ENCODE assay signal across 10 cellular contexts in genomic region chr20:1827974-1828785, GRCh38.
DNase-seq lines count a peak whose midpoint lies in the region; ATAC-seq, FAIRE-seq and TF ChIP-seq lines count a peak whose summit lies in the region.
"Had no signal": no experiment of that assay in that cellular context is flagged by ENCODE, and none has a peak within 500 bp of the region (broad histone marks: within the 10 kb centered on the region; RNA-seq: fewer than 3 reads in every experiment).

No MANE protein-coding gene starts in this region.

- no peak for ATAC-seq in HG02852 (IDR thresholded peaks at IDR 0.05; ENCODE audit: unreplicated experiment)
- ATAC-seq in HG02571 (IDR thresholded peaks at IDR 0.05; ENCODE audit: unreplicated experiment), result no peak
- ATAC-seq in GM19328 (IDR thresholded peaks at IDR 0.05; ENCODE audit: unreplicated experiment), result no peak
- no peak for ATAC-seq in activated naive CD4-positive, alpha-beta T cell treated with anti-CD3 and anti-CD28 coated beads, Interleukin-2, amount 50 U/mL, for 72 hours

- no peaks in the 10 kb centered on the region for H3K36me3 ChIP-seq in kidney epithelial cell (ENCODE audit: control insufficient read depth, insufficient read depth, low read length)
- no peaks in the 10 kb centered on the region for H3K36me3 ChIP-seq in small intestine (ENCODE audit: control insufficient read depth in 2 of 2, insufficient read depth in 2 of 2, low read length in 2 of 2)

- FAIRE-seq in small intestine (lab: Jason Lieb, UNC), result no peak

- no peaks in the 10 kb centered on the region for H3K4me1 ChIP-seq in small intestine (ENCODE audit: control insufficient read depth in 2 of 2, insufficient read depth in 1 of 2, low read depth in 1 of 2, low read length in 1 of 2)

- no peaks in the 10 kb centered on the region for H3K27me3 ChIP-seq in kidney epithelial cell (ENCODE audit: control insufficient read depth, insufficient read depth, low read length)
- H3K27me3 ChIP-seq in small intestine (ENCODE audit: control insufficient read depth in 2 of 2, insufficient read depth in 2 of 2, low read length in 2 of 2), result no peaks in the 10 kb centered on the region

- TF ChIP-seq CTCF in cardiac fibroblast (IDR thresholded peaks at IDR 0.05; ENCODE audit: low read depth, low read length) (no peak), kidney epithelial cell (IDR thresholded peaks at IDR 0.05; ENCODE audit: insufficient read depth, low read length, poor library complexity, severe bottlenecking) (no peak)

- DNase-seq in HuH-7.5 (ENCODE audit: low spot score) (peak; percentile 85), cardiac fibroblast (ENCODE audit: low read depth in 2 of 2) (peak; percentile 60 to 68), kidney epithelial cell (ENCODE audit: low read depth) (peak; percentile 72), small intestine (peak; percentile 68)
- DNase-seq in activated naive CD4-positive, alpha-beta T cell treated with anti-CD3 and anti-CD28 coated beads, Interleukin-2, amount 50 U/mL, for 72 hours (ENCODE audit: low spot score in 2 of 2), result no peak
- DNase-seq: SW 1271 had no signal

- peaks cover 13 to 14% of the 10 kb centered on the region in 2 donors for H3K36me3 Mint-ChIP-seq in activated naive CD4-positive, alpha-beta T cell treated with anti-CD3 and anti-CD28 coated beads, Interleukin-2, amount 50 U/mL, for 72 hours

- 22 to 65% (median 31%) methylated on average over 13 of the region's 13 CpGs for WGBS in small intestine, 3 donors

- peak overlapping the region; percentile 13 to 69 for H3K27ac ChIP-seq in small intestine (ENCODE audit: low read depth in 1 of 2, low read length in 1 of 2)

- H3K9me3 Mint-ChIP-seq in activated naive CD4-positive, alpha-beta T cell treated with anti-CD3 and anti-CD28 coated beads, Interleukin-2, amount 50 U/mL, for 72 hours, result peaks cover 9 to 10% of the 10 kb centered on the region in 2 donors

- no peak overlapping the region for H3K4me3 ChIP-seq in cardiac fibroblast (replicated peaks in 1 of 2; ENCODE audit: low read depth in 2 of 2, low read length in 2 of 2)
- no peak overlapping the region for H3K4me3 ChIP-seq in kidney epithelial cell (ENCODE audit: low read depth, low read length)
- H3K4me3 ChIP-seq in small intestine (ENCODE audit: low read depth in 1 of 2, low read length in 2 of 2), result no peak overlapping the region

- H3K9me3 ChIP-seq in small intestine (ENCODE audit: control insufficient read depth, low read depth), result no peaks in the 10 kb centered on the region

- peak overlapping the region in 1 of 2 donors; percentile 45 for H3K27ac Mint-ChIP-seq in activated naive CD4-positive, alpha-beta T cell treated with anti-CD3 and anti-CD28 coated beads, Interleukin-2, amount 50 U/mL, for 72 hours
- H3K27ac Mint-ChIP-seq: activated naive CD4-positive, alpha-beta T cell treated with anti-CD3 and anti-CD28 coated beads, Interleukin-2, amount 50 U/mL, for 24 hours had no signal

Comparison
In these comparisons a context has a peak if more than half of its experiments do, and no peak if none do; other contexts are left out.
1. DNase-seq: peak in HuH-7.5 (single experiment), cardiac fibroblast (2 of 2), kidney epithelial cell (single experiment) and small intestine (single experiment); none in activated naive CD4-positive, alpha-beta T cell treated with anti-CD3 and anti-CD28 coated beads, Interleukin-2, amount 50 U/mL, for 72 hours (0 of 2).